ENCODE assay signal across 17 cellular contexts in genomic region chr1:237324226-237324625, GRCh38.
A peak's percentile ranks its signal among the peaks of the same experiment; 100 is the strongest.
DNase-seq lines count a peak whose midpoint lies in the region; FAIRE-seq and TF ChIP-seq lines count a peak whose summit lies in the region.
"Had no signal": no experiment of that assay in that cellular context is flagged by ENCODE, and none has a peak within 500 bp of the region (broad histone marks: within the 10 kb centered on the region; RNA-seq: fewer than 3 reads in every experiment).

No MANE protein-coding gene starts in this region.

- no peaks in the 10 kb centered on the region for H3K27me3 ChIP-seq in tibial artery
- H3K27me3 ChIP-seq: BE2C had no signal

- H3K9me3 ChIP-seq in tibial artery = no peaks in the 10 kb centered on the region
- H3K9me3 ChIP-seq: A549, BE2C had no signal

- H3K36me3 ChIP-seq in tibial artery = no peaks in the 10 kb centered on the region
- H3K36me3 ChIP-seq: BE2C had no signal

- no peak overlapping the region for H3K4me3 ChIP-seq in tibial artery
- H3K4me3 ChIP-seq: A549, GM23338 had no signal

- no peak overlapping the region for H3K27ac ChIP-seq in tibial artery
- H3K27ac ChIP-seq: A549, C4-2B, HL-60 had no signal

- peak; percentile 79 for FAIRE-seq in islet of Langerhans (lab: Jason Lieb, UNC)
- FAIRE-seq: A549, G401.6, GM12891 had no signal

- no peak for TF ChIP-seq CTCF in tibial artery (IDR thresholded peaks at IDR 0.05)

- intact Hi-C loops in tibial artery (cut with DNase I; ENCODE audit: low total_unique reads) = no loop called here

- peaks cover 0 to 40% (median 4%) of the 10 kb centered on the region in 4 donors for H3K4me1 ChIP-seq in tibial artery
- H3K4me1 ChIP-seq: A549, BE2C had no signal

- DNase-seq in DMS 273 treated with DMSO at 0.1 percent for 48 hours (lab: John Stamatoyannopoulos, UW) = peak; percentile 94
- peak; percentile 93 for DNase-seq in NCI-H1694 treated with DMSO at 0.1 percent for 48 hours (lab: John Stamatoyannopoulos, UW)
- DNase-seq in NCI-H524 treated with DMSO at 0.1 percent for 48 hours (lab: John Stamatoyannopoulos, UW) = peak; percentile 73
- DNase-seq in tibial artery = no peak
- no peak for DNase-seq in HUDEP-2 (lab: John Stamatoyannopoulos, UW; ENCODE audit: unreplicated experiment in 76 of 76)
- no peak for DNase-seq in NCI-H526 (lab: John Stamatoyannopoulos, UW)
- DNase-seq: BE2C; CD4-positive, alpha-beta memory T cell; DMS79; H7 had no signal

Comparison
In these comparisons a context has a peak if more than half of its experiments do, and no peak if none do; other contexts are left out.
1. DNase-seq: peak in DMS 273 treated with DMSO at 0.1 percent for 48 hours (single experiment), NCI-H1694 treated with DMSO at 0.1 percent for 48 hours (single experiment) and NCI-H524 treated with DMSO at 0.1 percent for 48 hours (single experiment); none in tibial artery (0 of 2), HUDEP-2 (0 of 76) and NCI-H526 (0 of 2).